Comparison of ENCODE assay signal across 10 cellular contexts in genomic region chr10:44863344-44864041, GRCh38. TPM values are rescaled to one million over a fixed set of nuclear protein-coding genes. Genes with fewer than 3 reads are reported as not detected.
DNase-seq lines count a peak whose midpoint lies in the region; ATAC-seq and TF ChIP-seq lines count a peak whose summit lies in the region.
"Had no signal": no experiment of that assay in that cellular context is flagged by ENCODE, and none has a peak within 500 bp of the region (broad histone marks: within the 10 kb centered on the region; RNA-seq: fewer than 3 reads in every experiment).

No MANE protein-coding gene starts in this region.

- peaks cover 20% of the 10 kb centered on the region for H3K27me3 Mint-ChIP-seq in neural crest cell (ENCODE audit: low read depth)

- ATAC-seq in DND-41 (ENCODE audit: insufficient read depth, low read depth) (no peak), GM21447 (IDR thresholded peaks at IDR 0.05; ENCODE audit: unreplicated experiment) (no peak), HG02571 (IDR thresholded peaks at IDR 0.05; ENCODE audit: unreplicated experiment) (no peak)

- peaks cover 35% of the 10 kb centered on the region for H3K4me1 Mint-ChIP-seq in neural crest cell

- H3K27ac Mint-ChIP-seq in neural crest cell (ENCODE audit: unreplicated experiment), result no peak overlapping the region

- H2AFZ ChIP-seq in DND-41 (ENCODE audit: low read depth, low read length), result 0 out of 2 replicates have a peak overlapping the region, but pooled peaks have one; percentile 85

- H3K36me3 ChIP-seq in DND-41 (ENCODE audit: insufficient read depth, low read length), result no peaks in the 10 kb centered on the region
- H3K36me3 ChIP-seq: MG63, vagina had no signal

- no peaks in the 10 kb centered on the region for H4K20me1 ChIP-seq in DND-41 (ENCODE audit: insufficient read depth, low read length)

- peak overlapping the region; percentile 86 for H3K4me3 Mint-ChIP-seq in neural crest cell

- H3K9me3 ChIP-seq in DND-41 (ENCODE audit: insufficient read depth, low read length, severe bottlenecking), result no peaks in the 10 kb centered on the region
- H3K9me3 ChIP-seq: MG63, vagina had no signal

- peaks cover 14% of the 10 kb centered on the region for H3K4me1 ChIP-seq in DND-41 (ENCODE audit: insufficient read depth, low read length)

- no peak overlapping the region for H3K4me2 ChIP-seq in DND-41 (ENCODE audit: insufficient read depth, low read length)

- H3K9me3 Mint-ChIP-seq in neural crest cell, result no peaks in the 10 kb centered on the region

- H3K4me3 ChIP-seq in DND-41 (ENCODE audit: low read depth in 1 of 2, low read length in 2 of 2), result no peak overlapping the region

- DNase-seq in DND-41 (no peak), NCI-H526 treated with DMSO at 0.1 percent for 48 hours (lab: John Stamatoyannopoulos, UW) (peak; percentile 1), neural crest cell (ENCODE audit: low read depth, low spot score) (no peak), H4 (ENCODE audit: low spot score) (no peak)
- peak; percentile 4 for DNase-seq in effector CD8-positive, alpha-beta T cell (lab: John Stamatoyannopoulos, UW)
- DNase-seq: activated naive CD4-positive, alpha-beta T cell; MG63 had no signal

- peaks cover 30% of the 10 kb centered on the region for H3K27me3 ChIP-seq in DND-41 (ENCODE audit: insufficient read depth, low read length, poor library complexity)
- H3K27me3 ChIP-seq: MG63, vagina had no signal

- H3K36me3 Mint-ChIP-seq in neural crest cell (ENCODE audit: low read depth), result no peaks in the 10 kb centered on the region

- no peak overlapping the region for H3K9ac ChIP-seq in DND-41 (ENCODE audit: low read depth, low read length)

- no peaks in the 10 kb centered on the region for H3K79me2 ChIP-seq in DND-41 (ENCODE audit: insufficient read depth, low read length)

- TF ChIP-seq CTCF in DND-41 (IDR thresholded peaks at IDR 0.05; ENCODE audit: borderline replicate concordance, extremely low read depth, low read length, poor library complexity, severe bottlenecking), result peak; percentile 17
- peak; percentile 47 for TF ChIP-seq CTCF in neural crest cell (conservative IDR thresholded peaks at IDR 0.05)

- no peak overlapping the region for H3K27ac ChIP-seq in DND-41 (ENCODE audit: low read length)

RNA-seq across cellular contexts. Expression of gene TMEM72, which starts 47.6 kb away (rescaled TPM):
- total RNA-seq in neural crest cell, result not detected in 2 replicates
- total RNA-seq in H4 (2014; rRNA removed; shearing (Covaris generic)), result not detected in 2 replicates
- total RNA-seq: vagina had no signal

Comparison
In these comparisons a context has a peak if more than half of its experiments do, and no peak if none do; other contexts are left out.
1. DNase-seq: peak in NCI-H526 treated with DMSO at 0.1 percent for 48 hours (single experiment) and effector CD8-positive, alpha-beta T cell (single experiment); none in DND-41 (single experiment), neural crest cell (single experiment) and H4 (single experiment).